Comparison of ENCODE assay signal across 22 cellular contexts in genomic region chr14:102345232-102345631, GRCh38.
"Had no signal": no experiment of that assay in that cellular context is flagged by ENCODE, and none has a peak within 500 bp of the region (broad histone marks: within the 10 kb centered on the region; RNA-seq: fewer than 3 reads in every experiment).

No MANE protein-coding gene starts in this region.

- H3K27me3 ChIP-seq: adrenal gland, breast epithelium, foreskin keratinocyte, suprapubic skin, transverse colon had no signal

- DNase-seq: activated CD4-positive, alpha-beta T cell treated with anti-CD3 and anti-CD28 coated beads for 1 hour; activated CD4-positive, alpha-beta T cell treated with anti-CD3 and anti-CD28 coated beads, Interleukin-2, amount 50 U/mL, for 1 hour; activated CD8-positive, alpha-beta T cell treated with anti-CD3 and anti-CD28 coated beads, Interleukin-2, amount 10 ng/mL, durations not matched to agents 7 days and 5 days; activated effector memory CD4-positive, alpha-beta T cell treated with Interleukin-2 at 50 U/mL for 16 hours; activated naive CD4-positive, alpha-beta T cell treated with anti-CD3 and anti-CD28 coated beads for 36 hours; activated T-cell treated with anti-CD3 and anti-CD28 coated beads, Interleukin-2, amount 50 U/mL, for 1 hour; adrenal gland; cerebellar nuclear complex; cortex of kidney; foreskin keratinocyte; natural killer cell; retina; stimulated activated CD4-positive, alpha-beta T cell treated with anti-CD3 and anti-CD28 coated beads, Interleukin-2, amount 100 ng/mL, for 48 hours; stimulated activated CD8-positive, alpha-beta memory T cell treated with anti-CD3 and anti-CD28 coated beads, Interleukin-4, amount 100 ng/mL, for 48 hours; stimulated activated naive CD8-positive, alpha-beta T cell treated with anti-CD3 and anti-CD28 coated beads, Interleukin-15, amount 100 ng/mL, for 72 hours; T-cell; transverse colon had no signal

- H3K27ac ChIP-seq: adrenal gland, breast epithelium, foreskin keratinocyte, suprapubic skin, transverse colon had no signal

- ATAC-seq: activated CD8-positive, alpha-beta T cell treated with anti-CD3 and anti-CD28 coated beads, Interleukin-2, amount 10 ng/mL, durations not matched to agents 7 days and 5 days; foreskin keratinocyte; left lobe of liver; natural killer cell; SK-N-SH treated with all-trans-retinoic acid at 6 μM for 48 hours; stimulated activated naive CD8-positive, alpha-beta T cell treated with anti-CD3 and anti-CD28 coated beads, Interleukin-15, amount 100 ng/mL, for 72 hours; T-cell had no signal

- H3K27me3 Mint-ChIP-seq: progenitor cell of endocrine pancreas; stimulated activated naive CD8-positive, alpha-beta T cell treated with anti-CD3 and anti-CD28 coated beads, Interleukin-15, amount 100 ng/mL, for 72 hours; T-cell had no signal

- H3K9me3 Mint-ChIP-seq: activated naive CD4-positive, alpha-beta T cell treated with anti-CD3 and anti-CD28 coated beads for 36 hours; natural killer cell; stimulated activated naive CD8-positive, alpha-beta T cell treated with anti-CD3 and anti-CD28 coated beads, Interleukin-15, amount 100 ng/mL, for 72 hours; T-cell had no signal

- H3K4me1 Mint-ChIP-seq: natural killer cell; stimulated activated naive CD8-positive, alpha-beta T cell treated with anti-CD3 and anti-CD28 coated beads, Interleukin-15, amount 100 ng/mL, for 72 hours; T-cell had no signal

- H3K27ac Mint-ChIP-seq: activated CD8-positive, alpha-beta T cell treated with anti-CD3 and anti-CD28 coated beads, Interleukin-2, amount 10 ng/mL, durations not matched to agents 7 days and 5 days; activated naive CD4-positive, alpha-beta T cell treated with anti-CD3 and anti-CD28 coated beads for 36 hours; natural killer cell; progenitor cell of endocrine pancreas; T-cell had no signal

- H3K4me3 Mint-ChIP-seq: activated CD8-positive, alpha-beta T cell treated with anti-CD3 and anti-CD28 coated beads, Interleukin-2, amount 10 ng/mL, durations not matched to agents 7 days and 5 days; activated naive CD4-positive, alpha-beta T cell treated with anti-CD3 and anti-CD28 coated beads for 36 hours; natural killer cell; stimulated activated naive CD8-positive, alpha-beta T cell treated with anti-CD3 and anti-CD28 coated beads, Interleukin-15, amount 100 ng/mL, for 72 hours; T-cell had no signal
